Comparison of ENCODE assay signal across 9 cellular contexts in the genomic region with DNA sequence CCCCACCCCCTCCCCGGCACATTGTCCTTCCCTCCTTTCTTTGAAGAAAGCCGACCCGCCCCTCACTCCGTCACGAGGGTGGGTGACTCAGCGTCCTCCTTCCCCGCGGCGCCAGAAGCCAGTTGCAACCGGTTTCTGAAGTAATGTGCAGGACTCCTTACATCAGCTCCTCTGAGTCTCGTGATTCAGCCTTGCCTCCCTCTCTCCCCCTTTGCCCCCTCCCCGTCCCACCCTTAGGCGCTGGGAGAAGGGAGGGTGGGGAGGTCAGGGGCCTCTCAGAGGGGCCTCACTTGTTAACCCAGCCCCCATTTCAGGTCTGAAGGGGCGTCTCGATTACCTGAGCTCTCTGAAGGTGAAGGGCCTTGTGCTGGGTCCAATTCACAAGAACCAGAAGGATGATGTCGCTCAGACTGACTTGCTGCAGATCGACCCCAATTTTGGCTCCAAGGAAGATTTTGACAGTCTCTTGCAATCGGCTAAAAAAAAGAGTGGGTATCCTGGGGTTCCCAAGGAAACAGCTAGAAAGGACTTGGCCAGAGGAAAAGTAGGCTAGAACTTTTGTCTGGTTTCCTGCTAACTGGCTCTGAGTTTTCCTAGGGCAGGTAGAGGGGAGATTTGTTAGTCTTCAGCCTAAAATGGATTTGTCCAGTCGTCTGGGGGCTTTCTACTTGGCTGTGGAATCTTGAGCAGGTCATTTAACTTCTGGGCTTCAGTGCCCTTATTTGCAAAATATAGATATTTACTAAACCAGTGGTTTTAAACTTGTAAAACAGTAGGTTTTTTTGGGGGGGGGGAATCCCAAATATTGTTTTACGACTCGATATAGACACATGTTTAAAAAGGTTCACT. TPM values are rescaled to one million over a fixed set of nuclear protein-coding genes. Genes with fewer than 3 reads are reported as not detected.
A peak's percentile ranks its signal among the peaks of the same experiment; 100 is the strongest.
DNase-seq lines count a peak whose midpoint lies in the region; ATAC-seq and TF ChIP-seq lines count a peak whose summit lies in the region.
"Had no signal": no experiment of that assay in that cellular context is flagged by ENCODE, and none has a peak within 500 bp of the region (broad histone marks: within the 10 kb centered on the region; RNA-seq: fewer than 3 reads in every experiment).

No MANE protein-coding gene starts in this region.

- H2AK5ac ChIP-seq in mesendoderm (ENCODE audit: low read length) = peak overlapping the region; percentile 87

- peaks cover 69% of the 10 kb centered on the region for H3K36me3 Mint-ChIP-seq in activated CD4-positive, alpha-beta memory T cell treated with anti-CD3 and anti-CD28 coated beads for 36 hours

- intact Hi-C loops in activated CD4-positive, alpha-beta memory T cell treated with anti-CD3 and anti-CD28 coated beads for 36 hours (cut with micrococcal nuclease) = loop anchor here (1.0 to 2.0 kb wide), 8 partner anchors 19 to 259 kb away; a partner anchor contains a TSS

- peak; percentile 91 to 93 for DNase-seq in AML-193 (lab: John Stamatoyannopoulos, UW)
- peak; percentile 82 for DNase-seq in NCI-H526 treated with DMSO at 0.1 percent for 48 hours (lab: John Stamatoyannopoulos, UW)
- peak; percentile 98 for DNase-seq in activated CD4-positive, alpha-beta memory T cell treated with anti-CD3 and anti-CD28 coated beads for 36 hours
- peak; percentile 99 for DNase-seq in mesendoderm
- peak; percentile 90 for DNase-seq in stimulated activated CD8-positive, alpha-beta memory T cell treated with anti-CD3 and anti-CD28 coated beads, Interleukin-12 subunit alpha, Interleukin-12 subunit beta, amount 100 ng/mL, for 24 hours (ENCODE audit: extremely low read depth)

- H2BK15ac ChIP-seq in mesendoderm (replicated peaks; ENCODE audit: low read depth) = no peak overlapping the region

- 8 to 11% methylated on average over 21 of the region's 21 CpGs for WGBS in ectodermal cell, 2 experiments
- WGBS in mesendoderm (ENCODE audit: extremely low coverage, insufficient coverage, low lambda C conversion rate) = no CpG with 5 or more reads among the region's 21 CpGs

- no peak overlapping the region for H3K23ac ChIP-seq in mesendoderm (ENCODE audit: low read length)

- in situ Hi-C loops in GM18951 (cut with MboI; ENCODE audit: low sequenced_read_pairs, unreplicated experiment) = no loop called here

- peaks cover 25% of the 10 kb centered on the region for H3K79me1 ChIP-seq in mesendoderm (ENCODE audit: low read length)

- H3K36me3 ChIP-seq in ectodermal cell (ENCODE audit: control insufficient read depth, insufficient read depth, low read length) (peaks cover 49% of the 10 kb centered on the region), mesendoderm (ENCODE audit: control insufficient read depth, insufficient read depth, low read length) (peaks cover 27% of the 10 kb centered on the region)

- peak overlapping the region; percentile 81 for H3K18ac ChIP-seq in mesendoderm (ENCODE audit: low read length)

- H3K4me3 Mint-ChIP-seq in activated CD4-positive, alpha-beta memory T cell treated with anti-CD3 and anti-CD28 coated beads for 36 hours = peak overlapping the region; percentile 99

- peaks cover 63% of the 10 kb centered on the region for H3K79me2 ChIP-seq in mesendoderm (ENCODE audit: control insufficient read depth, insufficient read depth, low read length)

- CTCF ChIA-PET in activated CD4-positive, alpha-beta memory T cell treated with anti-CD3 and anti-CD28 coated beads for 36 hours (lab: Charles Lee) = interaction anchor here (0.5 to 4.1 kb wide), 19 partner anchors 14 to 1490 kb away, joined by 3 to 31 read pairs (median 4); a partner anchor contains a TSS

- H4K8ac ChIP-seq in mesendoderm (ENCODE audit: low read depth, low read length) = no peak overlapping the region

- peak overlapping the region; percentile 100 for H3K56ac ChIP-seq in mesendoderm (ENCODE audit: low read length)

- H3K9me3 ChIP-seq in ectodermal cell (ENCODE audit: control insufficient read depth, low read length) = no peaks in the 10 kb centered on the region

- H2BK120ac ChIP-seq in mesendoderm (ENCODE audit: low read depth, low read length) = peak overlapping the region; percentile 82

- H3K27ac Mint-ChIP-seq in activated CD4-positive, alpha-beta memory T cell treated with anti-CD3 and anti-CD28 coated beads for 36 hours = peak overlapping the region; percentile 100

- peak overlapping the region; percentile 100 for H3K9ac ChIP-seq in mesendoderm (ENCODE audit: low read length)

- H3K4me1 ChIP-seq in ectodermal cell (ENCODE audit: control insufficient read depth, insufficient read depth, low read length) (peaks cover 33% of the 10 kb centered on the region), mesendoderm (ENCODE audit: control insufficient read depth, low read depth, low read length) (peaks cover 10% of the 10 kb centered on the region)

- peak overlapping the region; percentile 99 for H3K4ac ChIP-seq in mesendoderm (ENCODE audit: low read depth, low read length)

- H3K9me3 Mint-ChIP-seq in activated CD4-positive, alpha-beta memory T cell treated with anti-CD3 and anti-CD28 coated beads for 36 hours = no peaks in the 10 kb centered on the region

- peak overlapping the region; percentile 89 for H2BK5ac ChIP-seq in mesendoderm (ENCODE audit: low read length)

- peak overlapping the region; percentile 91 for H3K4me2 ChIP-seq in mesendoderm (ENCODE audit: low read length)

- no peaks in the 10 kb centered on the region for H3K27me3 Mint-ChIP-seq in activated CD4-positive, alpha-beta memory T cell treated with anti-CD3 and anti-CD28 coated beads for 36 hours

- H3K4me3 ChIP-seq in ectodermal cell (ENCODE audit: insufficient read depth, low read depth, low read length) (peak overlapping the region; percentile 77), mesendoderm (ENCODE audit: low read length) (peak overlapping the region; percentile 99)

- POLR2A ChIA-PET in activated CD4-positive, alpha-beta memory T cell treated with anti-CD3 and anti-CD28 coated beads for 36 hours (lab: Charles Lee) = interaction anchor here (0.7 to 9.1 kb wide), 21 partner anchors 11 to 1365 kb away, joined by 3 to 234 read pairs (median 5); a partner anchor contains a TSS

- H4K5ac ChIP-seq in mesendoderm (ENCODE audit: low read length) = peak overlapping the region; percentile 82

- peak; percentile 46 for ATAC-seq in HG03175 (IDR thresholded peaks at IDR 0.05; ENCODE audit: unreplicated experiment)

- H3K27ac ChIP-seq in ectodermal cell (ENCODE audit: insufficient read depth, low read depth, low read length, poor library complexity, severe bottlenecking) = peak overlapping the region; percentile 98
- H3K27ac ChIP-seq in mesendoderm (ENCODE audit: low read depth, low read length) = peak overlapping the region; percentile 91

- TF ChIP-seq POLR2A in GM18951 (IDR thresholded peaks at IDR 0.05; ENCODE audit: extremely low read depth, insufficient read depth, insufficient read length) = peak; percentile 43

- H3K4me1 Mint-ChIP-seq in activated CD4-positive, alpha-beta memory T cell treated with anti-CD3 and anti-CD28 coated beads for 36 hours (ENCODE audit: low read depth) = peaks cover 47% of the 10 kb centered on the region

- H3K27me3 ChIP-seq in ectodermal cell (ENCODE audit: control insufficient read depth, insufficient read depth, low read length, poor library complexity, severe bottlenecking) (no peaks in the 10 kb centered on the region), mesendoderm (ENCODE audit: insufficient read depth, low read length, poor library complexity) (no peaks in the 10 kb centered on the region)

RNA-seq across cellular contexts. Expression of a gene that starts 1.1 kb away (rescaled TPM):
- total RNA-seq in activated CD4-positive, alpha-beta memory T cell treated with anti-CD3 and anti-CD28 coated beads for 36 hours = 100 to 1,000 TPM; 309 to 314 TPM
- polyA plus RNA-seq in ectodermal cell (2013, experiment 1 of 4) = 174 TPM
- 183 TPM for polyA plus RNA-seq in ectodermal cell (2013, experiment 2 of 4)
- polyA plus RNA-seq in ectodermal cell (2013, experiment 3 of 4) = 116 TPM
- 130 TPM for polyA plus RNA-seq in ectodermal cell (2013, experiment 4 of 4)
- 325 TPM for polyA plus RNA-seq in mesendoderm (2013, experiment 1 of 2)
- polyA plus RNA-seq in mesendoderm (2013, experiment 2 of 2) = 333 TPM

RNA-seq across cellular contexts. Expression of a gene that starts 39.4 kb away (rescaled TPM):
- total RNA-seq in activated CD4-positive, alpha-beta memory T cell treated with anti-CD3 and anti-CD28 coated beads for 36 hours = not detected
- not detected for polyA plus RNA-seq in ectodermal cell (2013, experiment 1 of 4)
- polyA plus RNA-seq in ectodermal cell (2013, experiment 2 of 4) = not detected
- 0.11 TPM for polyA plus RNA-seq in ectodermal cell (2013, experiment 3 of 4)
- polyA plus RNA-seq in ectodermal cell (2013, experiment 4 of 4) = not detected
- polyA plus RNA-seq in mesendoderm (2013, experiment 1 of 2) = not detected
- 0.01 TPM for polyA plus RNA-seq in mesendoderm (2013, experiment 2 of 2)
- total RNA-seq: activated CD8-positive, alpha-beta memory T cell treated with anti-CD3 and anti-CD28 coated beads for 36 hours had no signal

RNA-seq across cellular contexts. Expression of a gene that starts 42.4 kb away (rescaled TPM):
- 10 to 100 TPM; 72.6 to 73.0 TPM for total RNA-seq in activated CD4-positive, alpha-beta memory T cell treated with anti-CD3 and anti-CD28 coated beads for 36 hours
- polyA plus RNA-seq in ectodermal cell (2013, experiment 1 of 4) = 68.2 TPM
- polyA plus RNA-seq in ectodermal cell (2013, experiment 2 of 4) = 59.2 TPM
- polyA plus RNA-seq in ectodermal cell (2013, experiment 3 of 4) = 198 TPM
- polyA plus RNA-seq in ectodermal cell (2013, experiment 4 of 4) = 116 TPM
- polyA plus RNA-seq in mesendoderm (2013, experiment 1 of 2) = 71.5 TPM
- polyA plus RNA-seq in mesendoderm (2013, experiment 2 of 2) = 71.4 TPM

RNA-seq across cellular contexts. Expression of a gene that starts 49.2 kb away (rescaled TPM):
- under 1 TPM in 1 of 2 experiments, not detected in 1; 0.53 TPM for total RNA-seq in activated CD4-positive, alpha-beta memory T cell treated with anti-CD3 and anti-CD28 coated beads for 36 hours
- polyA plus RNA-seq in ectodermal cell (2013, experiment 1 of 4) = not detected
- not detected for polyA plus RNA-seq in ectodermal cell (2013, experiment 2 of 4)
- polyA plus RNA-seq in ectodermal cell (2013, experiment 3 of 4) = not detected
- polyA plus RNA-seq in ectodermal cell (2013, experiment 4 of 4) = not detected
- polyA plus RNA-seq in mesendoderm (2013, experiment 1 of 2) = not detected
- not detected for polyA plus RNA-seq in mesendoderm (2013, experiment 2 of 2)

RNA-seq across cellular contexts. Expression of a gene that starts 50.0 kb away (rescaled TPM):
- total RNA-seq in activated CD4-positive, alpha-beta memory T cell treated with anti-CD3 and anti-CD28 coated beads for 36 hours = 10 to 100 TPM; 24.6 to 29.2 TPM
- 46.6 TPM for polyA plus RNA-seq in ectodermal cell (2013, experiment 1 of 4)
- polyA plus RNA-seq in ectodermal cell (2013, experiment 2 of 4) = 47.9 TPM
- polyA plus RNA-seq in ectodermal cell (2013, experiment 3 of 4) = 37.6 TPM
- 43.4 TPM for polyA plus RNA-seq in ectodermal cell (2013, experiment 4 of 4)
- polyA plus RNA-seq in mesendoderm (2013, experiment 1 of 2) = 20.0 TPM
- 19.2 TPM for polyA plus RNA-seq in mesendoderm (2013, experiment 2 of 2)

Comparison
In these comparisons a context has a peak if more than half of its experiments do, and no peak if none do; other contexts are left out.
1. Peak in every context shown above with its lines: DNase-seq, ATAC-seq, H3K4me3 ChIP-seq and H3K27ac ChIP-seq.